In the genomic region with DNA sequence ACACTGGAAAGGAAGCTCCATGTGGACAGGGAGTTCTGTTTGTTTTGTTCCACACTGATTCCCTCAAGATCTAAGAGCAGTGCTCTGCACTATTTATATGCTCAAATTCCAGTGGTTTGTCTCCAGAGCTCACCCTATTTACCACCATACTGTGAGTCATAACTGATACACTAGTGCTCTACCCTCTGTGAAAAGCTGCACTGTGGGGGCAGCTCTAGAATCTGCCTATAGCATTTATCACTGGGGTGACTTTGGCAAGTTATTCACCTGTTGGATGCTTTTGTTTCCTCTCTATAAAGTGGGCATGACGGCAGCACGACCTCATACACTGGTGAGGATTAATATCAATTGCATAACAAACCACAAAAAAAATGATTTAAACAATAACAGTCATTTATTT, we compare ENCODE assay signal across 16 cellular contexts.
DNase-seq lines count a peak whose midpoint lies in the region; ATAC-seq and TF ChIP-seq lines count a peak whose summit lies in the region.
"Had no signal": no experiment of that assay in that cellular context is flagged by ENCODE, and none has a peak within 500 bp of the region (broad histone marks: within the 10 kb centered on the region; RNA-seq: fewer than 3 reads in every experiment).

No MANE protein-coding gene starts in this region.

- no peaks in the 10 kb centered on the region for H3K4me1 ChIP-seq in psoas muscle
- H3K4me1 ChIP-seq in transverse colon: no peaks in the 10 kb centered on the region
- no peaks in the 10 kb centered on the region for H3K4me1 ChIP-seq in smooth muscle cell (ENCODE audit: low read depth)
- H3K4me1 ChIP-seq: body of pancreas had no signal

- H3K27me3 ChIP-seq in psoas muscle (ENCODE audit: insufficient read depth in 3 of 3, low read length in 2 of 3): no peaks in the 10 kb centered on the region
- H3K27me3 ChIP-seq in transverse colon: no peaks in the 10 kb centered on the region
- no peaks in the 10 kb centered on the region for H3K27me3 ChIP-seq in smooth muscle cell (ENCODE audit: low read depth)
- H3K27me3 ChIP-seq: body of pancreas had no signal

- ATAC-seq in psoas muscle: no peak
- ATAC-seq: activated T-helper 17 cell treated with anti-CD3 and anti-CD28 coated beads, Interleukin-2, amount 50 U/mL, for 72 hours; body of pancreas; T-helper 17 cell had no signal

- H3K36me3 ChIP-seq in psoas muscle (ENCODE audit: insufficient read depth in 1 of 2, low read depth in 1 of 2): no peaks in the 10 kb centered on the region
- H3K36me3 ChIP-seq in transverse colon: no peaks in the 10 kb centered on the region
- H3K36me3 ChIP-seq in smooth muscle cell (ENCODE audit: low read depth): no peaks in the 10 kb centered on the region

- no peaks in the 10 kb centered on the region for H4K20me1 ChIP-seq in smooth muscle cell (ENCODE audit: low read depth)

- TF ChIP-seq POLR2A in transverse colon (IDR thresholded peaks at IDR 0.05): no peak

- no peak overlapping the region for H3K4me3 ChIP-seq in psoas muscle
- no peak overlapping the region for H3K4me3 ChIP-seq in transverse colon
- no peak overlapping the region for H3K4me3 ChIP-seq in smooth muscle cell
- H3K4me3 ChIP-seq: body of pancreas had no signal

- 36 to 64% (median 62%) methylated on average over 2 of the region's 2 CpGs for WGBS in psoas muscle, 3 donors
- 59 to 100% methylated on average over 2 of the region's 2 CpGs for WGBS in transverse colon (ENCODE audit: low coverage in 1 of 2), 2 donors
- 87% methylated on average over 2 of the region's 2 CpGs for WGBS in smooth muscle cell (ENCODE audit: low lambda C conversion rate)

- H3K27ac ChIP-seq in epithelial cell of prostate (no peak overlapping the region), psoas muscle (no peak overlapping the region), transverse colon (no peak overlapping the region), smooth muscle cell (ENCODE audit: low read depth) (no peak overlapping the region)
- H3K27ac ChIP-seq: body of pancreas had no signal

- TF ChIP-seq EP300 in transverse colon (IDR thresholded peaks at IDR 0.05; ENCODE audit: low read depth): no peak

- in situ Hi-C loops in transverse colon (cut with MboI; ENCODE audit: low pct_ligation_motif_present in 1 of 4, low pct_unique_long_range_greater_than_20kb in 1 of 4, low sequenced_read_pairs in 3 of 4): no loop called here

- no peak overlapping the region for H2AFZ ChIP-seq in smooth muscle cell (ENCODE audit: low read depth)

- intact Hi-C loops in psoas muscle (cut with DNase I) (no loop called here), transverse colon (cut with DNase I; ENCODE audit: low total_unique reads) (no loop called here)

- no peak overlapping the region for H3K4me2 ChIP-seq in smooth muscle cell

- no peaks in the 10 kb centered on the region for H3F3A ChIP-seq in smooth muscle cell (ENCODE audit: low read depth)

- no peaks in the 10 kb centered on the region for H3K79me2 ChIP-seq in smooth muscle cell (ENCODE audit: low read depth)

- H3K9ac ChIP-seq in smooth muscle cell (ENCODE audit: low read depth): no peak overlapping the region

- H3K9me3 ChIP-seq in psoas muscle: no peaks in the 10 kb centered on the region
- H3K9me3 ChIP-seq in transverse colon: no peaks in the 10 kb centered on the region
- no peaks in the 10 kb centered on the region for H3K9me3 ChIP-seq in smooth muscle cell (replicated peaks; ENCODE audit: low read depth)
- H3K9me3 ChIP-seq: body of pancreas had no signal

- peak; percentile 78 for DNase-seq in EL
- peak; percentile 81 for DNase-seq in RPMI7951 (ENCODE audit: low read depth)
- DNase-seq in epithelial cell of prostate (ENCODE audit: low read depth, low spot score): peak; percentile 33
- peak; percentile 67 for DNase-seq in myocyte (ENCODE audit: low read depth)
- no peak for DNase-seq in psoas muscle
- DNase-seq in transverse colon: no peak
- DNase-seq in midbrain (lab: John Stamatoyannopoulos, UW): no peak
- DNase-seq in smooth muscle cell (lab: John Stamatoyannopoulos, UW; ENCODE audit: unreplicated experiment): no peak
- DNase-seq: activated CD4-positive, alpha-beta T cell treated with anti-CD3 and anti-CD28 coated beads, Interleukin-2, amount 50 U/mL, for 1 hour; body of pancreas; glutamatergic neuron; NCI-H187 treated with DMSO at 0.1 percent for 48 hours; NCI-H526 treated with DMSO at 0.1 percent for 48 hours; RPMI8226; T-helper 17 cell had no signal

- TF ChIP-seq CTCF in psoas muscle (IDR thresholded peaks at IDR 0.05) (no peak), transverse colon (IDR thresholded peaks at IDR 0.05) (no peak), smooth muscle cell (IDR thresholded peaks at IDR 0.05; ENCODE audit: borderline replicate concordance, insufficient read depth, poor library complexity, severe bottlenecking) (no peak)

Comparison
In these comparisons a context has a peak if more than half of its experiments do, and no peak if none do; other contexts are left out.
1. DNase-seq: peak in EL (single experiment), RPMI7951 (single experiment), epithelial cell of prostate (single experiment) and myocyte (single experiment); none in psoas muscle (0 of 2), transverse colon (single experiment), midbrain (single experiment) and smooth muscle cell (single experiment).